Comparison of ENCODE assay signal across 8 cellular contexts in the genomic region with DNA sequence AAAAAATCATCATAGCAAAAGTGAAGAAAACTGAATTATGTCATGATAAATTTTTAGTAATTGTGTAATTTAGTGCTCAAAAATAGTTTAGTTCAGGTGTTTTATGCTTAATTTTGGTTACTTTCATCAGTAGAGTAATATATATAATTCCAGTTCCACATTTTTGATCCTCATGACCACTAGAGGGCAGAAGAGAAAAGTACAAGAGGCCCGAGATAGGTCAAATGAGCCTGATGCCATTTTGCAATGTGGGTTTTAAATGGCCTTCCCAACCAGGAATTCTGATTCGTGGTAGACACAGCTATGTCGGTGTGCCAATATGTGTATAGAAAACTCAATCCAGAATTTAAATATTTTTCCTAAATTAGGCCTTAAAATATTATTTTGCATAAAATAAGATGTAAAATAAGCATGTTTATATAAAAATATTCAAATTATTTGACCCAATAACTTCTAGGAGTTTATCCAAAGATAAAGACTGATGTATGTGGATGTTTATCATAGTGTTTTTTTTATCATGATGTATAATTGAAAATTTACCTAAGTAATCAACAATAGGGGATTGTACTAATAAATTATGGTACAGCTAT.
A peak's percentile ranks its signal among the peaks of the same experiment; 100 is the strongest.
DNase-seq lines count a peak whose midpoint lies in the region; ATAC-seq and TF ChIP-seq lines count a peak whose summit lies in the region.

No MANE protein-coding gene starts in this region.

- DNase-seq in DMS114 treated with DMSO at 0.1 percent for 48 hours (lab: John Stamatoyannopoulos, UW; ENCODE audit: unreplicated experiment) (peak; percentile 46), H7 (peak; percentile 81), NCI-H345 (lab: John Stamatoyannopoulos, UW) (peak; percentile 76), adipocyte (ENCODE audit: low read depth) (peak; percentile 90), left cardiac atrium (no peak), gastrocnemius medialis (no peak)

- H3K27me3 ChIP-seq in H7 (ENCODE audit: control insufficient read depth, insufficient read depth, low read length) (no peaks in the 10 kb centered on the region), adipocyte (replicated peaks; ENCODE audit: control insufficient read depth, insufficient read depth, low read length) (peaks cover 4% of the 10 kb centered on the region), gastrocnemius medialis (no peaks in the 10 kb centered on the region)

- intact Hi-C loops in left cardiac atrium (cut with DNase I): loop anchor here (2.0 to 10.0 kb wide), 3 partner anchors 164 to 356 kb away; no protein-coding TSS in a partner anchor
- intact Hi-C loops in gastrocnemius medialis (cut with DNase I; ENCODE audit: low total_unique reads): loop anchor here (10.0 kb wide), 1 partner anchor 168 kb away; the partner anchor contains the start of gene RNASET2

- H3K4me1 ChIP-seq in adipocyte (ENCODE audit: control insufficient read depth, insufficient read depth, low read length) (no peaks in the 10 kb centered on the region), gastrocnemius medialis (no peaks in the 10 kb centered on the region)

- in situ Hi-C loops in gastrocnemius medialis (cut with MboI; ENCODE audit: low sequenced_read_pairs in 4 of 4): loop anchor here in 3 of 4 donors (25.0 kb wide), 3 partner anchors 201 to 501 kb away; partner anchors contain the start of genes CEP43 (in 3 of the 3) and UNC93A (in 1 of the 3)

- TF ChIP-seq CTCF in gastrocnemius medialis (IDR thresholded peaks at IDR 0.05 in 4 of 5, conservative IDR thresholded peaks at IDR 0.05 in 1 of 5): peak; percentile 45 to 75 (median 51)

- ATAC-seq in left cardiac atrium: peak; percentile 52 to 57
- peak; percentile 49 to 60 for ATAC-seq in gastrocnemius medialis
- no peak for ATAC-seq in GM21576 (IDR thresholded peaks at IDR 0.05; ENCODE audit: unreplicated experiment)
- no peak for ATAC-seq in HG03025 (IDR thresholded peaks at IDR 0.05; ENCODE audit: low FRiP score, unreplicated experiment)

- no peak overlapping the region for H3K4me3 ChIP-seq in H7 (ENCODE audit: insufficient read depth, low read depth, low read length)
- H3K4me3 ChIP-seq in adipocyte (ENCODE audit: low read length): no peak overlapping the region
- H3K4me3 ChIP-seq in gastrocnemius medialis: no peak overlapping the region

- no peak overlapping the region for H3K9ac ChIP-seq in adipocyte (ENCODE audit: low read length)

- no peak for TF ChIP-seq POLR2A in gastrocnemius medialis (IDR thresholded peaks at IDR 0.05)

- no peaks in the 10 kb centered on the region for H3K36me3 ChIP-seq in H7 (replicated peaks; ENCODE audit: control insufficient read depth, insufficient read depth, low read length)
- no peaks in the 10 kb centered on the region for H3K36me3 ChIP-seq in adipocyte (ENCODE audit: control insufficient read depth, insufficient read depth, low read length, severe bottlenecking)
- no peaks in the 10 kb centered on the region for H3K36me3 ChIP-seq in gastrocnemius medialis

- no peak overlapping the region for H3K27ac ChIP-seq in gastrocnemius medialis

- H3K9me3 ChIP-seq in adipocyte (ENCODE audit: control insufficient read depth, low read length) (no peaks in the 10 kb centered on the region), gastrocnemius medialis (no peaks in the 10 kb centered on the region)

Comparison
In these comparisons a context has a peak if more than half of its experiments do, and no peak if none do; other contexts are left out.
1. DNase-seq: peak in DMS114 treated with DMSO at 0.1 percent for 48 hours (single experiment), H7 (single experiment), NCI-H345 (single experiment) and adipocyte (single experiment); none in left cardiac atrium (single experiment) and gastrocnemius medialis (0 of 2).
2. ATAC-seq: peak in left cardiac atrium (2 of 2) and gastrocnemius medialis (2 of 2); none in GM21576 (single experiment) and HG03025 (single experiment).